23 cellular contexts compared by ENCODE assay signal in genomic region chr18:39770399-39770798, GRCh38.
"Had no signal": no experiment of that assay in that cellular context is flagged by ENCODE, and none has a peak within 500 bp of the region (broad histone marks: within the 10 kb centered on the region; RNA-seq: fewer than 3 reads in every experiment).

No MANE protein-coding gene starts in this region.

- H3K4me3 Mint-ChIP-seq: activated naive CD4-positive, alpha-beta T cell treated with anti-CD3 and anti-CD28 coated beads, Interleukin-2, amount 50 U/mL, for 24 hours; nephron had no signal

- H3K4me1 Mint-ChIP-seq: activated naive CD4-positive, alpha-beta T cell treated with anti-CD3 and anti-CD28 coated beads, Interleukin-2, amount 50 U/mL, for 24 hours had no signal

- H3K9me3 ChIP-seq: ascending aorta, gastrocnemius medialis, neutrophil, ovary, psoas muscle, right atrium auricular region, upper lobe of right lung had no signal

- H3K27me3 Mint-ChIP-seq: activated naive CD4-positive, alpha-beta T cell treated with anti-CD3 and anti-CD28 coated beads, Interleukin-2, amount 50 U/mL, for 24 hours had no signal

- H3K9me3 Mint-ChIP-seq: nephron had no signal

- H3K4me1 ChIP-seq: ascending aorta, gastrocnemius medialis, psoas muscle, right atrium auricular region, upper lobe of right lung had no signal

- ATAC-seq: gastrocnemius medialis; psoas muscle; stimulated activated naive CD8-positive, alpha-beta T cell treated with anti-CD3 and anti-CD28 coated beads, Interleukin-15, Interleukin-2, amounts not matched to agents 100 U/mL and 50 U/mL, for 24 hours; upper lobe of right lung had no signal

- H3K36me3 ChIP-seq: ascending aorta, brain microvascular endothelial cell, gastrocnemius medialis, neutrophil, ovary, right atrium auricular region, upper lobe of right lung, WERI-Rb-1 had no signal

- H3K27me3 ChIP-seq: ascending aorta, brain microvascular endothelial cell, gastrocnemius medialis, neutrophil, ovary, right atrium auricular region, upper lobe of right lung had no signal

- H3K36me3 Mint-ChIP-seq: activated naive CD4-positive, alpha-beta T cell treated with anti-CD3 and anti-CD28 coated beads, Interleukin-2, amount 50 U/mL, for 24 hours had no signal

- DNase-seq: activated CD4-positive, alpha-beta T cell treated with anti-CD3 and anti-CD28 coated beads for 1 hour; activated gamma-delta T cell treated with Interleukin-2 at 50 U/mL for 16 hours; activated T-cell treated with anti-CD3 and anti-CD28 coated beads, Interleukin-2, amount 50 U/mL, for 1 hour; brain microvascular endothelial cell; central memory CD4-positive, alpha-beta T cell; dermis blood vessel endothelial cell; effector CD8-positive, alpha-beta T cell; erythroblast; gastrocnemius medialis; hippocampal formation; ovary; psoas muscle; stimulated activated CD4-positive, alpha-beta T cell treated with anti-CD3 and anti-CD28 coated beads, Interleukin-12 subunit alpha, Interleukin-12 subunit beta, amount 100 ng/mL, for 4 hours; stimulated activated CD4-positive, alpha-beta T cell treated with anti-CD3 and anti-CD28 coated beads, Interleukin-4, amount 100 ng/mL, for 4 hours; stimulated activated naive CD8-positive, alpha-beta T cell treated with anti-CD3 and anti-CD28 coated beads, Interleukin-15, Interleukin-2, amounts not matched to agents 100 U/mL and 50 U/mL, for 24 hours; upper lobe of right lung; WERI-Rb-1 had no signal

- H3K4me3 ChIP-seq: ascending aorta, gastrocnemius medialis, ovary, psoas muscle, right atrium auricular region, upper lobe of right lung had no signal

- H3K27ac ChIP-seq: ascending aorta, brain microvascular endothelial cell, gastrocnemius medialis, neutrophil, ovary, psoas muscle, right atrium auricular region, upper lobe of right lung, WERI-Rb-1 had no signal

- FAIRE-seq: TTC549 had no signal

- H3K27ac Mint-ChIP-seq: activated naive CD4-positive, alpha-beta T cell treated with anti-CD3 and anti-CD28 coated beads, Interleukin-2, amount 50 U/mL, for 24 hours; nephron had no signal
